In genomic region chr2:179239838-179240237, GRCh38 we compare ENCODE assay signal across 19 cellular contexts. TPM values are rescaled to one million over a fixed set of nuclear protein-coding genes. Genes with fewer than 3 reads are reported as not detected.
DNase-seq lines count a peak whose midpoint lies in the region; ATAC-seq, FAIRE-seq and TF ChIP-seq lines count a peak whose summit lies in the region.
"Had no signal": no experiment of that assay in that cellular context is flagged by ENCODE, and none has a peak within 500 bp of the region (broad histone marks: within the 10 kb centered on the region; RNA-seq: fewer than 3 reads in every experiment).

No MANE protein-coding gene starts in this region.

- POLR2A ChIA-PET in HepG2 (lab: Yijun Ruan, JAX) = interaction anchor here (1.1 to 2.2 kb wide), 4 partner anchors 24 to 105 kb away, joined by 4 to 24 read pairs (median 14); partner anchors contain the start of gene SESTD1
- POLR2A ChIA-PET in PC-3 (lab: Charles Lee; ENCODE audit: unreplicated experiment) = no interaction called here

- peaks cover 6% of the 10 kb centered on the region for H3F3A ChIP-seq in PC-3 (ENCODE audit: low read length, unreplicated experiment)

- intact Hi-C loops in HepG2 (cut with micrococcal nuclease; ENCODE audit: unreplicated experiment) (loop anchor here (1.0 to 10.0 kb wide), 4 partner anchors 12 to 305 kb away; no protein-coding TSS in a partner anchor), right lobe of liver (cut with DNase I) (no loop called here), PC-3 (cut with micrococcal nuclease) (loop anchor here (1.0 kb wide), 1 partner anchor 22 kb away; no protein-coding TSS in a partner anchor), mammary epithelial cell (cut with micrococcal nuclease) (no loop called here)

- H3K79me2 ChIP-seq in HepG2 (ENCODE audit: insufficient read depth, low read length) (peaks cover 96% of the 10 kb centered on the region), PC-3 (ENCODE audit: low read length) (peaks cover 76% of the 10 kb centered on the region), mammary epithelial cell (ENCODE audit: insufficient read depth, low read length) (peaks cover 89% of the 10 kb centered on the region)

- H3K9me3 Mint-ChIP-seq in type B pancreatic cell = peaks cover 15% of the 10 kb centered on the region

- CTCF ChIA-PET in HepG2 (lab: Yijun Ruan, JAX; ENCODE audit: low intra/inter-chr PET ratio, low total read pairs) (no interaction called here), PC-3 (lab: Charles Lee) (interaction anchor here (0.6 to 0.7 kb wide), 2 partner anchors 296 to 539 kb away, joined by 3 to 5 read pairs; no protein-coding TSS in a partner anchor), mammary epithelial cell (lab: Charles Lee; ENCODE audit: low non-redundant PET) (no interaction called here)

- TF ChIP-seq RAD21 in HepG2 (CRISPR knock-in tag; IDR thresholded peaks at IDR 0.05) = no peak

- 4% methylated on average over 2 of the region's 2 CpGs for WGBS in HepG2 (ENCODE audit: low lambda C conversion rate)
- WGBS in right lobe of liver (ENCODE audit: insufficient coverage, low coverage, low lambda C conversion rate, missing lambda C conversion rate) = 60% methylated on average over 2 of the region's 2 CpGs
- 67% methylated on average over 2 of the region's 2 CpGs for WGBS in mammary epithelial cell (ENCODE audit: low coverage, missing lambda C conversion rate)

- peak overlapping the region; percentile 60 for H3K4me2 ChIP-seq in HepG2 (ENCODE audit: low read depth, low read length)
- H3K4me2 ChIP-seq in PC-3 (ENCODE audit: low read length) = peak overlapping the region; percentile 76
- peak overlapping the region; percentile 51 for H3K4me2 ChIP-seq in mammary epithelial cell (ENCODE audit: insufficient read depth, low read depth, low read length)
- H3K4me2 ChIP-seq: KMS-11 had no signal

- H3K36me3 ChIP-seq in HepG2 (replicated peaks in 1 of 2; ENCODE audit: control insufficient read depth in 1 of 2, insufficient read depth in 2 of 2, low read length in 2 of 2) = no peaks in the 10 kb centered on the region
- no peaks in the 10 kb centered on the region for H3K36me3 ChIP-seq in right lobe of liver
- H3K36me3 ChIP-seq in PC-3 (ENCODE audit: low read depth, low read length) = no peaks in the 10 kb centered on the region
- H3K36me3 ChIP-seq in mammary epithelial cell (ENCODE audit: insufficient read depth, low read length) = no peaks in the 10 kb centered on the region
- H3K36me3 ChIP-seq: cardiac muscle cell, HAP-1, heart left ventricle, upper lobe of right lung had no signal

- peaks cover 5% of the 10 kb centered on the region; the same call in 1 of the 2 replicates for H4K20me1 ChIP-seq in HepG2 (ENCODE audit: insufficient read depth, low read length)
- H4K20me1 ChIP-seq in PC-3 (ENCODE audit: low read length) = peaks cover 5% of the 10 kb centered on the region; the same call in 1 of the 2 replicates
- no peaks in the 10 kb centered on the region for H4K20me1 ChIP-seq in mammary epithelial cell (ENCODE audit: insufficient read depth, low read length)

- peak overlapping the region; percentile 36; the same call in 1 of the 2 replicates for H3K9ac ChIP-seq in HepG2 (ENCODE audit: insufficient read depth, low read depth, low read length)
- no peak overlapping the region for H3K9ac ChIP-seq in PC-3 (ENCODE audit: low read length)
- H3K9ac ChIP-seq in mammary epithelial cell (ENCODE audit: insufficient read depth, low read length) = no peak overlapping the region
- H3K9ac ChIP-seq: KMS-11 had no signal

- H3K4me3 Mint-ChIP-seq in type B pancreatic cell = no peak overlapping the region
- H3K4me3 Mint-ChIP-seq: CD8-positive, alpha-beta memory T cell had no signal

- peak; percentile 47 for ATAC-seq in HepG2
- no peak for ATAC-seq in right lobe of liver
- no peak for ATAC-seq in PC-3
- ATAC-seq in HG02763 (IDR thresholded peaks at IDR 0.05; ENCODE audit: unreplicated experiment) = no peak
- ATAC-seq: left lobe of liver, psoas muscle had no signal

- H3K4me3 ChIP-seq in HepG2 (replicated peaks in 1 of 3; ENCODE audit: insufficient read depth in 1 of 3, low read depth in 2 of 3, low read length in 3 of 3) (peak overlapping the region in 2 of 3 experiments; percentile 18 to 24; a peak in 2 of 6 replicates), right lobe of liver (no peak overlapping the region), PC-3 (ENCODE audit: low read length) (no peak overlapping the region), mammary epithelial cell (replicated peaks in 1 of 3; ENCODE audit: insufficient read depth in 1 of 3, low read depth in 2 of 3, low read length in 3 of 3) (no peak overlapping the region)
- H3K4me3 ChIP-seq: cardiac muscle cell, HAP-1, heart left ventricle, psoas muscle, upper lobe of right lung had no signal

- dilution Hi-C loops in mammary epithelial cell (cut with HindIII; ENCODE audit: low sequenced_read_pairs) = no loop called here

- H2AFZ ChIP-seq in HepG2 (ENCODE audit: low read length) = no peak overlapping the region
- H2AFZ ChIP-seq in PC-3 (ENCODE audit: low read length) = no peak overlapping the region
- H2AFZ ChIP-seq in mammary epithelial cell (ENCODE audit: low read depth, low read length) = no peak overlapping the region

- no peak for TF ChIP-seq POLR2A in HepG2 (IDR thresholded peaks at IDR 0.05; ENCODE audit: insufficient read depth in 1 of 2, low read depth in 2 of 2, low read length in 2 of 2)
- TF ChIP-seq POLR2A in right lobe of liver (IDR thresholded peaks at IDR 0.05) = no peak

- peak overlapping the region; percentile 8 for H3K27ac Mint-ChIP-seq in type B pancreatic cell
- H3K27ac Mint-ChIP-seq: CD8-positive, alpha-beta memory T cell had no signal

- H3K9me2 ChIP-seq in PC-3 (replicated peaks; ENCODE audit: low read length) = no peaks in the 10 kb centered on the region

- in situ Hi-C loops in HepG2 (cut with HindIII; ENCODE audit: extremely low pct_ligation_motif_present, low pct_unique_long_range_greater_than_20kb) = no loop called here
- in situ Hi-C loops in mammary epithelial cell (cut with MboI; ENCODE audit: low sequenced_read_pairs in 2 of 2) = loop anchor here in 1 of 2 donors (10.0 kb wide), 1 partner anchor 95 kb away; no protein-coding TSS in a partner anchor

- H3K27ac ChIP-seq in HepG2 (ENCODE audit: extremely low read length, insufficient read depth, low read length) (peak overlapping the region; percentile 55), right lobe of liver (no peak overlapping the region), PC-3 (ENCODE audit: low read length) (peak overlapping the region; percentile 17; the same call in 1 of the 2 replicates), mammary epithelial cell (ENCODE audit: insufficient read depth, low read depth, low read length) (peak overlapping the region; percentile 29)
- H3K27ac ChIP-seq: cardiac muscle cell, KMS-11, psoas muscle, upper lobe of right lung had no signal

- peaks cover 20% of the 10 kb centered on the region for H3K36me3 Mint-ChIP-seq in type B pancreatic cell

- no peak for FAIRE-seq in HepG2 (lab: Jason Lieb, UNC)

- no peaks in the 10 kb centered on the region for H3K27me3 Mint-ChIP-seq in type B pancreatic cell

- H3K9me3 ChIP-seq in HepG2 (ENCODE audit: low read length) (no peaks in the 10 kb centered on the region), right lobe of liver (no peaks in the 10 kb centered on the region), PC-3 (ENCODE audit: low read length) (no peaks in the 10 kb centered on the region), mammary epithelial cell (replicated peaks; ENCODE audit: insufficient read depth, low read length) (no peaks in the 10 kb centered on the region)
- H3K9me3 ChIP-seq: HAP-1, psoas muscle, upper lobe of right lung had no signal

- no peak for TF ChIP-seq CTCF in HepG2 (CRISPR knock-in tag; IDR thresholded peaks at IDR 0.05)
- no peak for TF ChIP-seq CTCF in right lobe of liver (IDR thresholded peaks at IDR 0.05)
- no peak for TF ChIP-seq CTCF in PC-3 (conservative IDR thresholded peaks at IDR 0.05; ENCODE audit: low read depth, low read length)
- no peak for TF ChIP-seq CTCF in mammary epithelial cell (conservative IDR thresholded peaks at IDR 0.05 in 1 of 2, IDR thresholded peaks at IDR 0.05 in 1 of 2; ENCODE audit: extremely low read depth in 1 of 2, insufficient read depth in 1 of 2, low read depth in 1 of 2, low read length in 2 of 2)
- TF ChIP-seq CTCF in type B pancreatic cell (conservative IDR thresholded peaks at IDR 0.05) = no peak

- no TSS peak for BruUV-seq in HepG2 (replicated peaks; lab: Mats Ljungman, UMichigan)
- BruUV-seq in PC-3 (replicated peaks; lab: Mats Ljungman, UMichigan) = no TSS peak
- no TSS peak for BruUV-seq in mammary epithelial cell (replicated peaks; lab: Mats Ljungman, UMichigan)

- H3K4me1 Mint-ChIP-seq in type B pancreatic cell (ENCODE audit: unreplicated experiment) = peaks cover 31% of the 10 kb centered on the region

- H3K27me3 ChIP-seq in HepG2 (ENCODE audit: control insufficient read depth in 1 of 2, insufficient read depth in 2 of 2, low read length in 2 of 2) (no peaks in the 10 kb centered on the region), right lobe of liver (no peaks in the 10 kb centered on the region), PC-3 (ENCODE audit: low read length) (no peaks in the 10 kb centered on the region), mammary epithelial cell (ENCODE audit: insufficient read depth, low read length) (no peaks in the 10 kb centered on the region)
- H3K27me3 ChIP-seq: cardiac muscle cell, heart left ventricle, upper lobe of right lung had no signal

- H3K4me1 ChIP-seq in HepG2 (ENCODE audit: insufficient read depth, low read length) (peaks cover 88% of the 10 kb centered on the region), right lobe of liver (peaks cover 0 to 4% (median 0%) of the 10 kb centered on the region in 4 donors), PC-3 (ENCODE audit: insufficient read depth, low read length) (peaks cover 62% of the 10 kb centered on the region), mammary epithelial cell (ENCODE audit: insufficient read depth, low read length) (peaks cover 25% of the 10 kb centered on the region)

- peak; percentile 53 for DNase-seq in HepG2 (ENCODE audit: low spot score)
- DNase-seq in right lobe of liver = no peak
- no peak for DNase-seq in PC-3
- no peak for DNase-seq in mammary epithelial cell
- no peak for DNase-seq in type B pancreatic cell (ENCODE audit: extremely low spot score, unreplicated experiment)
- no peak for DNase-seq in germinal center (ENCODE audit: low spot score)
- DNase-seq: DMS79 treated with DMSO at 0.1 percent for 48 hours; heart left ventricle; NCI-H1048; psoas muscle; stimulated activated CD4-positive, alpha-beta T cell treated with anti-CD3 and anti-CD28 coated beads, Interleukin-2, amount 100 ng/mL, for 48 hours; stimulated activated naive CD8-positive, alpha-beta T cell treated with anti-CD3 and anti-CD28 coated beads, Interleukin-15, Interleukin-2, amounts not matched to agents 100 U/mL and 50 U/mL, for 24 hours; upper lobe of right lung had no signal

- TF ChIP-seq EP300 in HepG2 (IDR thresholded peaks at IDR 0.05; ENCODE audit: low read depth in 2 of 2, low read length in 2 of 2) (peak in 1 of 2 experiments; percentile 31; a peak in 2 of 4 replicates), HepG2 (CRISPR knock-in tag; IDR thresholded peaks at IDR 0.05; ENCODE audit: borderline replicate concordance) (no peak)

RNA-seq across cellular contexts. Expression of gene SESTD1, which starts 24.8 kb away (rescaled TPM):
- total RNA-seq in HepG2 (2016; rRNA removed; fragmentation: Illumina TruSeq; extraction: Trizol) (74.4 and 105 TPM in 2 replicates), right lobe of liver (10 to 100 TPM in 3 of 6 experiments, 1 to 10 TPM in 3; 5.8 to 27.9 (median 12.8) TPM), PC-3 (2014; rRNA removed) (12.2 and 21.3 TPM in 2 replicates), mammary epithelial cell (10 to 100 TPM; 20.7 to 32.1 TPM), type B pancreatic cell (ENCODE audit: low replicate concordance) (43.4 and 75.9 TPM in 2 replicates)
- 58.3 and 66.2 TPM in 2 replicates for total RNA-seq in HepG2 (2016; cell fraction: cytosol; rRNA removed; fragmentation: Illumina TruSeq; extraction: Trizol; ENCODE audit: low read depth)
- 71.8 and 93.5 TPM in 2 replicates for total RNA-seq in HepG2 (2016; cell fraction: insoluble cytoplasmic fraction; rRNA removed; fragmentation: Illumina TruSeq; extraction: Trizol)
- 84.1 and 90.5 TPM in 2 replicates for total RNA-seq in HepG2 (2016; cell fraction: membrane; rRNA removed; fragmentation: Illumina TruSeq; extraction: Trizol)
- 67.8 and 69.5 TPM in 2 replicates for total RNA-seq in HepG2 (2016; cell fraction: nucleus; rRNA removed; fragmentation: Illumina TruSeq; extraction: Trizol)
- polyA plus RNA-seq in HepG2 (2011; rRNA removed) (69.3 and 101 TPM in 2 replicates), mammary epithelial cell (24.6 TPM)
- 44.4 and 49.6 TPM in 2 replicates for polyA plus RNA-seq in HepG2 (2011; cell fraction: cytosol; rRNA removed)
- 48.2 and 49.5 TPM in 2 replicates for polyA plus RNA-seq in HepG2 (2011; cell fraction: nucleus; rRNA removed)
- 109 and 119 TPM in 2 replicates for polyA plus RNA-seq in HepG2 (2012)
- 25.4 and 25.6 TPM in 2 replicates for polyA plus RNA-seq in HepG2 (2016; cell fraction: cytosol; fragmentation: Illumina TruSeq; extraction: Trizol; ENCODE audit: low read depth)
- 82.9 and 87.2 TPM in 2 replicates for polyA plus RNA-seq in HepG2 (2016; cell fraction: insoluble cytoplasmic fraction; fragmentation: Illumina TruSeq; extraction: Trizol; ENCODE audit: low read depth)
- 48.8 and 51.0 TPM in 2 replicates for polyA plus RNA-seq in HepG2 (2016; cell fraction: membrane; fragmentation: Illumina TruSeq; extraction: Trizol; ENCODE audit: low read depth)
- polyA plus RNA-seq in HepG2 (2016; cell fraction: nucleus; fragmentation: Illumina TruSeq; extraction: Trizol; ENCODE audit: insufficient read depth, low read depth) = 66.2 and 71.0 TPM in 2 replicates
- polyA minus RNA-seq in HepG2 (2011; rRNA and poly(A)+ RNA removed; ENCODE audit: low replicate concordance) = 13.2 and 38.6 TPM in 2 replicates
- polyA minus RNA-seq in HepG2 (2011; cell fraction: cytosol; rRNA and poly(A)+ RNA removed) = 71.8 and 102 TPM in 2 replicates
- 247 and 269 TPM in 2 replicates for polyA minus RNA-seq in HepG2 (2011; cell fraction: nucleus; rRNA and poly(A)+ RNA removed)
- polyA minus RNA-seq in mammary epithelial cell = 65.0 TPM

Comparison
In these comparisons a context has a peak if more than half of its experiments do, and no peak if none do; other contexts are left out.
1. H3K27ac ChIP-seq: peak in HepG2 (single experiment), PC-3 (single experiment) and mammary epithelial cell (single experiment); none in right lobe of liver (0 of 3).
2. H3K4me3 ChIP-seq: peak in HepG2 (2 of 3); none in right lobe of liver (0 of 3), PC-3 (single experiment) and mammary epithelial cell (0 of 3).
3. intact Hi-C loops: an anchor here in HepG2 (1.0 to 10.0 kb wide) and PC-3 (1.0 kb wide); none called in right lobe of liver and mammary epithelial cell.
4. Peak in every context shown above with its lines, with median percentiles within 50 percentile points of each other: H3K4me2 ChIP-seq.